ENCODE assay signal across 1 cellular context in genomic region chr7:12436896-12437535, GRCh38.
TF ChIP-seq lines count a peak whose summit lies in the region.

No MANE protein-coding gene starts in this region.

TF ChIP-seq in WTC11, 78 proteins besides CTCF, POLR2A, EP300 and RAD21 (continued from another document):
- TF ChIP-seq ZSCAN18 (CRISPR knock-in tag; IDR thresholded peaks at IDR 0.05) (no peak), ZNF423 (CRISPR knock-in tag; IDR thresholded peaks at IDR 0.05) (no peak), SOX15 (CRISPR knock-in tag; IDR thresholded peaks at IDR 0.05) (no peak), PREB (CRISPR knock-in tag; IDR thresholded peaks at IDR 0.05; ENCODE audit: borderline replicate concordance) (no peak)
